ENCODE assay signal across 8 cellular contexts in genomic region chr2:636649-637405, GRCh38.
DNase-seq lines count a peak whose midpoint lies in the region; ATAC-seq and TF ChIP-seq lines count a peak whose summit lies in the region.

No MANE protein-coding gene starts in this region.

- H3K4me1 Mint-ChIP-seq in nephron progenitor cell = peaks cover 31% of the 10 kb centered on the region

- H3K36me3 ChIP-seq in subcutaneous abdominal adipose tissue (ENCODE audit: control insufficient read depth in 5 of 5, insufficient read depth in 5 of 5, low read length in 5 of 5) = no peaks in the 10 kb centered on the region

- peaks cover 14% of the 10 kb centered on the region for H3K9me3 Mint-ChIP-seq in nephron progenitor cell

- ATAC-seq in HG02840 (IDR thresholded peaks at IDR 0.05; ENCODE audit: low FRiP score, unreplicated experiment) (peak; percentile 50), GM19351 (IDR thresholded peaks at IDR 0.05; ENCODE audit: unreplicated experiment) (no peak)

- peaks cover 0 to 2% (median 0%) of the 10 kb centered on the region in 5 donors for H3K9me3 ChIP-seq in subcutaneous abdominal adipose tissue (ENCODE audit: control insufficient read depth in 5 of 5, low read length in 5 of 5)

- peak; percentile 85 for TF ChIP-seq CTCF in GM10266 (IDR thresholded peaks at IDR 0.05; ENCODE audit: control insufficient read depth, insufficient read depth, low read depth, missing control alignments)
- peak; percentile 70 for TF ChIP-seq CTCF in fibroblast of mammary gland (conservative IDR thresholded peaks at IDR 0.05; ENCODE audit: control insufficient read depth, insufficient read depth, low read depth, low read length)
- peak; percentile 83 for TF ChIP-seq CTCF in nephron progenitor cell (IDR thresholded peaks at IDR 0.05)

- peaks cover 0 to 9% (median 6%) of the 10 kb centered on the region in 5 donors for H3K4me1 ChIP-seq in subcutaneous abdominal adipose tissue (ENCODE audit: control insufficient read depth in 5 of 5, insufficient read depth in 5 of 5, low read length in 5 of 5)

- no peak overlapping the region for H3K4me3 Mint-ChIP-seq in nephron progenitor cell

- no peaks in the 10 kb centered on the region for H3K36me3 Mint-ChIP-seq in nephron progenitor cell (ENCODE audit: low read depth)

- H3K4me3 ChIP-seq in fibroblast of mammary gland (ENCODE audit: control insufficient read depth, low read depth, low read length) = no peak overlapping the region
- peak overlapping the region in 4 of 5 donors; percentile 55 to 72 (median 63) for H3K4me3 ChIP-seq in subcutaneous abdominal adipose tissue (ENCODE audit: low read depth in 1 of 5, low read length in 5 of 5)

- H3K27me3 Mint-ChIP-seq in nephron progenitor cell (ENCODE audit: low read depth, poor library complexity) = peaks cover 4% of the 10 kb centered on the region

- no peaks in the 10 kb centered on the region for H3K27me3 ChIP-seq in subcutaneous abdominal adipose tissue (ENCODE audit: control insufficient read depth in 5 of 5, insufficient read depth in 4 of 5, low read length in 5 of 5)

- peak; percentile 82 for DNase-seq in GM10266 (ENCODE audit: extremely low spot score)
- DNase-seq in NCI-H82 treated with DMSO at 0.1 percent for 48 hours (lab: John Stamatoyannopoulos, UW; ENCODE audit: unreplicated experiment) = peak; percentile 3
- peak; percentile 70 to 72 for DNase-seq in activated T-cell treated with anti-CD3 and anti-CD28 coated beads, Interleukin-2, amount 50 U/mL, for 48 hours
- DNase-seq in fibroblast of mammary gland (ENCODE audit: low read depth) = peak; percentile 57
- peak; percentile 79 for DNase-seq in nephron progenitor cell

- H3K27ac Mint-ChIP-seq in nephron progenitor cell = no peak overlapping the region

- H3K27ac ChIP-seq in subcutaneous abdominal adipose tissue (ENCODE audit: low read depth, low read length) = no peak overlapping the region

- H3K9ac ChIP-seq in subcutaneous abdominal adipose tissue (ENCODE audit: low read length in 5 of 5) = peak overlapping the region in 3 of 5 donors; percentile 45 to 67 (median 60)

Comparison
In these comparisons a context has a peak if more than half of its experiments do, and no peak if none do; other contexts are left out.
1. DNase-seq: peak in every context shown above with its lines; median percentile 82 in GM10266; 79 in nephron progenitor cell; 71 in activated T-cell treated with anti-CD3 and anti-CD28 coated beads, Interleukin-2, amount 50 U/mL, for 48 hours; 57 in fibroblast of mammary gland; 3 in NCI-H82 treated with DMSO at 0.1 percent for 48 hours.